ENCODE assay signal across 26 cellular contexts in genomic region chr4:69563424-69563823, GRCh38.
"Had no signal": no experiment of that assay in that cellular context is flagged by ENCODE, and none has a peak within 500 bp of the region (broad histone marks: within the 10 kb centered on the region; RNA-seq: fewer than 3 reads in every experiment).

No MANE protein-coding gene starts in this region.

- H3K36me3 Mint-ChIP-seq: mesothelial cell of epicardium; naive B cell; natural killer cell; neural progenitor cell; stimulated activated memory B cell treated with anti-CD40 and anti-IgM and Interleukin-4, amounts not matched to agents 10 μg/mL and 1 μg/mL and 100 μg/mL, for 72 hours; type B pancreatic cell had no signal

- H3K27ac ChIP-seq: left ventricle myocardium inferior, neural progenitor cell, neutrophil, parathyroid adenoma, right atrium auricular region, right lobe of liver, tibial nerve, uterus had no signal

- H3K27me3 ChIP-seq: neural progenitor cell, neutrophil, right atrium auricular region, right lobe of liver, tibial nerve, uterus had no signal

- H3K4me3 ChIP-seq: left ventricle myocardium inferior, lung, neural progenitor cell, right atrium auricular region, right lobe of liver, smooth muscle cell, tibial nerve, uterus had no signal

- H3K79me2 ChIP-seq: parathyroid adenoma had no signal

- DNase-seq: islet precursor cell; left ventricle myocardium inferior; mesendoderm; naive B cell; natural killer cell; nephron progenitor cell; occipital lobe; right lobe of liver; stimulated activated CD4-positive, alpha-beta T cell treated with anti-CD3 and anti-CD28 coated beads, Interleukin-1b, Interleukin-23, amount 100 ng/mL, for 48 hours; stimulated activated CD4-positive, alpha-beta T cell treated with anti-CD3 and anti-CD28 coated beads, Interleukin-2, amount 100 ng/mL, for 48 hours; stimulated activated CD4-positive, alpha-beta T cell treated with anti-CD3 and anti-CD28 coated beads, Interleukin-4, amount 100 ng/mL, for 4 hours; stimulated activated CD8-positive, alpha-beta memory T cell treated with anti-CD3 and anti-CD28 coated beads, Interleukin-4, amount 100 ng/mL, for 48 hours; stimulated activated naive CD4-positive, alpha-beta T cell treated with Interleukin-2 at 50 U/mL for 16 hours; stimulated activated naive CD8-positive, alpha-beta T cell treated with anti-CD3 and anti-CD28 coated beads, Interleukin-15, amount 100 ng/mL, for 72 hours; substantia nigra; uterus had no signal

- H3K4me2 ChIP-seq: neural progenitor cell, smooth muscle cell had no signal

- H3K9me3 Mint-ChIP-seq: mesothelial cell of epicardium; stimulated activated naive CD8-positive, alpha-beta T cell treated with anti-CD3 and anti-CD28 coated beads, Interleukin-15, amount 100 ng/mL, for 72 hours; type B pancreatic cell had no signal

- H3K4me1 Mint-ChIP-seq: mesothelial cell of epicardium; naive B cell; natural killer cell; nephron progenitor cell; neural progenitor cell; stimulated activated memory B cell treated with anti-CD40 and anti-IgM and Interleukin-4, amounts not matched to agents 10 μg/mL and 1 μg/mL and 100 μg/mL, for 72 hours; stimulated activated naive CD8-positive, alpha-beta T cell treated with anti-CD3 and anti-CD28 coated beads, Interleukin-15, amount 100 ng/mL, for 72 hours had no signal

- H3K36me3 ChIP-seq: left ventricle myocardium inferior, neural progenitor cell, neutrophil, right atrium auricular region, right lobe of liver, tibial nerve, uterus had no signal

- H3K9me3 ChIP-seq: neutrophil, right atrium auricular region, right lobe of liver, tibial nerve, uterus had no signal

- H2AFZ ChIP-seq: neural progenitor cell, parathyroid adenoma had no signal

- ATAC-seq: natural killer cell; right lobe of liver; stimulated activated memory B cell treated with anti-CD40 and anti-IgM and Interleukin-4, amounts not matched to agents 10 μg/mL and 1 μg/mL and 100 μg/mL, for 72 hours; stimulated activated naive CD8-positive, alpha-beta T cell treated with anti-CD3 and anti-CD28 coated beads, Interleukin-15, amount 100 ng/mL, for 72 hours had no signal

- H3K27me3 Mint-ChIP-seq: naive B cell; stimulated activated memory B cell treated with anti-CD40 and anti-IgM and Interleukin-4, amounts not matched to agents 10 μg/mL and 1 μg/mL and 100 μg/mL, for 72 hours; stimulated activated naive CD8-positive, alpha-beta T cell treated with anti-CD3 and anti-CD28 coated beads, Interleukin-15, amount 100 ng/mL, for 72 hours; type B pancreatic cell had no signal

- H3K4me3 Mint-ChIP-seq: mesothelial cell of epicardium; naive B cell; natural killer cell; nephron progenitor cell; neural progenitor cell; stimulated activated memory B cell treated with anti-CD40 and anti-IgM and Interleukin-4, amounts not matched to agents 10 μg/mL and 1 μg/mL and 100 μg/mL, for 72 hours; stimulated activated naive CD8-positive, alpha-beta T cell treated with anti-CD3 and anti-CD28 coated beads, Interleukin-15, amount 100 ng/mL, for 72 hours; type B pancreatic cell had no signal

- H3K9ac ChIP-seq: neural progenitor cell, parathyroid adenoma had no signal

- H3K4me1 ChIP-seq: left ventricle myocardium inferior, neural progenitor cell, parathyroid adenoma, right atrium auricular region, tibial nerve, uterus had no signal

- H3K27ac Mint-ChIP-seq: mesothelial cell of epicardium; naive B cell; natural killer cell; nephron progenitor cell; neural progenitor cell; stimulated activated memory B cell treated with anti-CD40 and anti-IgM and Interleukin-4, amounts not matched to agents 10 μg/mL and 1 μg/mL and 100 μg/mL, for 72 hours; stimulated activated naive CD8-positive, alpha-beta T cell treated with anti-CD3 and anti-CD28 coated beads, Interleukin-15, amount 100 ng/mL, for 72 hours; type B pancreatic cell had no signal
